ENCODE assay signal across 13 cellular contexts in genomic region chr20:46270977-46271744, GRCh38. TPM values are rescaled to one million over a fixed set of nuclear protein-coding genes. Genes with fewer than 3 reads are reported as not detected.
"Had no signal": no experiment of that assay in that cellular context is flagged by ENCODE, and none has a peak within 500 bp of the region (broad histone marks: within the 10 kb centered on the region; RNA-seq: fewer than 3 reads in every experiment).

No MANE protein-coding gene starts in this region.

- ATAC-seq: activated T-helper 17 cell treated with anti-CD3 and anti-CD28 coated beads, Interleukin-2, amount 50 U/mL, for 72 hours; pancreas; sciatic nerve had no signal

- DNase-seq: activated CD4-positive, CD25-positive, alpha-beta regulatory T cell treated with anti-CD3 and anti-CD28 coated beads, Interleukin-2, amount 50 U/mL, for 72 hours; activated naive CD4-positive, alpha-beta T cell treated with Interleukin-2 at 50 U/mL for 16 hours; activated T-cell treated with anti-CD3 and anti-CD28 coated beads for 4 hours; brain microvascular endothelial cell; effector CD4-positive, alpha-beta T cell; esophagus squamous epithelium; islet precursor cell; pancreas; upper lobe of left lung had no signal

RNA-seq across cellular contexts. Expression of gene CDH22, which starts 37.1 kb away (rescaled TPM):
- total RNA-seq: activated T-helper 17 cell treated with anti-CD3 and anti-CD28 coated beads, Interleukin-2, amount 50 U/mL, for 72 hours; fibroblast of villous mesenchyme; hepatocyte had no signal
